Comparison of ENCODE assay signal across 8 cellular contexts in genomic region chr17:76527430-76528111, GRCh38. TPM values are rescaled to one million over a fixed set of nuclear protein-coding genes. Genes with fewer than 3 reads are reported as not detected.
DNase-seq lines count a peak whose midpoint lies in the region; ATAC-seq and TF ChIP-seq lines count a peak whose summit lies in the region.

No MANE protein-coding gene starts in this region.

- H4K20me1 ChIP-seq in HCT116 (ENCODE audit: insufficient read depth), result no peaks in the 10 kb centered on the region

- H3K27ac Mint-ChIP-seq in CD8-positive, alpha-beta T cell, result peak overlapping the region; percentile 94
- H3K27ac Mint-ChIP-seq in natural killer cell treated with Interleukin-12 subunit alpha and Interleukin-12 subunit beta and Interleukin-15 and Interleukin-18, amount 100 ng/mL, for 72 hours, result peak overlapping the region in 1 of 2 donors; percentile 59
- H3K27ac Mint-ChIP-seq in progenitor cell of endocrine pancreas, result no peak overlapping the region
- no peak overlapping the region for H3K27ac Mint-ChIP-seq in T-helper 2 cell treated with Interferon-gamma antibody and Interleukin-4, amounts not matched to agents 5 μg/mL and 100 μg/mL, for 36 hours

- intact Hi-C loops in CD8-positive, alpha-beta T cell (cut with DNase I, micrococcal nuclease), result loop anchor here (1.0 to 2.0 kb wide), 2 partner anchors 20 to 25 kb away; no protein-coding TSS in a partner anchor
- intact Hi-C loops in HCT116 (cut with micrococcal nuclease), result no loop called here

- no peaks in the 10 kb centered on the region for H3K27me3 Mint-ChIP-seq in CD8-positive, alpha-beta T cell (ENCODE audit: low read depth)
- no peaks in the 10 kb centered on the region for H3K27me3 Mint-ChIP-seq in natural killer cell treated with Interleukin-12 subunit alpha and Interleukin-12 subunit beta and Interleukin-15 and Interleukin-18, amount 100 ng/mL, for 72 hours
- H3K27me3 Mint-ChIP-seq in progenitor cell of endocrine pancreas, result peaks cover 24% of the 10 kb centered on the region
- peaks cover 9% of the 10 kb centered on the region for H3K27me3 Mint-ChIP-seq in T-helper 2 cell treated with Interferon-gamma antibody and Interleukin-4, amounts not matched to agents 5 μg/mL and 100 μg/mL, for 36 hours (ENCODE audit: low read depth)

- H3K9ac ChIP-seq in HCT116 (ENCODE audit: low read length), result no peak overlapping the region

- RAD21 ChIA-PET in HCT116 (lab: Charles Lee; ENCODE audit: low non-redundant PET in 1 of 2, low total read pairs in 2 of 2, uncharacterized antibody in 2 of 2, unreplicated experiment in 2 of 2), result interaction anchor here in 1 of 2 experiments (1.4 kb wide), 1 partner anchor 13 kb away, joined by 4 read pairs; the partner anchor contains the start of gene PRCD

- peak overlapping the region; percentile 75 for H3K4me3 Mint-ChIP-seq in CD8-positive, alpha-beta T cell
- peak overlapping the region; percentile 56 for H3K4me3 Mint-ChIP-seq in natural killer cell treated with Interleukin-12 subunit alpha and Interleukin-12 subunit beta and Interleukin-15 and Interleukin-18, amount 100 ng/mL, for 72 hours
- no peak overlapping the region for H3K4me3 Mint-ChIP-seq in progenitor cell of endocrine pancreas (ENCODE audit: low read depth)
- no peak overlapping the region for H3K4me3 Mint-ChIP-seq in T-helper 2 cell treated with Interferon-gamma antibody and Interleukin-4, amounts not matched to agents 5 μg/mL and 100 μg/mL, for 36 hours

- POLR2A ChIA-PET in CD8-positive, alpha-beta T cell (lab: Charles Lee), result interaction anchor here (1.2 kb wide), 3 partner anchors 13 to 29 kb away, joined by 3 to 4 read pairs (median 3); partner anchors contain the start of gene RHBDF2
- POLR2A ChIA-PET in HCT116 (lab: Charles Lee), result interaction anchor here (0.5 to 0.7 kb wide), 2 partner anchors 42 to 144 kb away, joined by 3 to 5 read pairs; no protein-coding TSS in a partner anchor

- TF ChIP-seq RAD21 in HCT116 (IDR thresholded peaks at IDR 0.05; ENCODE audit: low read depth), result no peak

- no peak for TF ChIP-seq CTCF in CD8-positive, alpha-beta T cell (IDR thresholded peaks at IDR 0.05)
- TF ChIP-seq CTCF in HCT116 (IDR thresholded peaks at IDR 0.05 in 2 of 3, conservative IDR thresholded peaks at IDR 0.05 in 1 of 3; ENCODE audit: borderline replicate concordance in 1 of 3, insufficient read depth in 1 of 3, low read depth in 2 of 3, low read length in 2 of 3) (peak in 1 of 3 experiments; percentile 11; a peak in 1 of 6 replicates), progenitor cell of endocrine pancreas (IDR thresholded peaks at IDR 0.05; ENCODE audit: unreplicated experiment) (no peak)

- ATAC-seq in CD8-positive, alpha-beta T cell, result peak; percentile 80
- ATAC-seq in HCT116 (no peak), GM19324 (IDR thresholded peaks at IDR 0.05; ENCODE audit: low FRiP score, unreplicated experiment) (no peak)
- peak; percentile 62 to 74 for ATAC-seq in natural killer cell treated with Interleukin-12 subunit alpha and Interleukin-12 subunit beta and Interleukin-15 and Interleukin-18, amount 100 ng/mL, for 72 hours

- H3K36me3 Mint-ChIP-seq in CD8-positive, alpha-beta T cell, result no peaks in the 10 kb centered on the region
- no peaks in the 10 kb centered on the region for H3K36me3 Mint-ChIP-seq in natural killer cell treated with Interleukin-12 subunit alpha and Interleukin-12 subunit beta and Interleukin-15 and Interleukin-18, amount 100 ng/mL, for 72 hours
- no peaks in the 10 kb centered on the region for H3K36me3 Mint-ChIP-seq in progenitor cell of endocrine pancreas (ENCODE audit: insufficient read depth)
- no peaks in the 10 kb centered on the region for H3K36me3 Mint-ChIP-seq in T-helper 2 cell treated with Interferon-gamma antibody and Interleukin-4, amounts not matched to agents 5 μg/mL and 100 μg/mL, for 36 hours (ENCODE audit: low read depth)

- peak in 6 of 7 experiments; percentile 40 to 80 (median 66) for DNase-seq in CD8-positive, alpha-beta T cell
- DNase-seq in HCT116 (ENCODE audit: low read depth, low spot score) (no peak), T-helper 22 cell (ENCODE audit: low read depth) (peak; percentile 14), progenitor cell of endocrine pancreas (ENCODE audit: low spot score, unreplicated experiment) (no peak)
- DNase-seq in effector CD4-positive, alpha-beta T cell, result peak; percentile 30
- no peak for DNase-seq in natural killer cell treated with Interleukin-12 subunit alpha and Interleukin-12 subunit beta and Interleukin-15 and Interleukin-18, amount 100 ng/mL, for 72 hours (ENCODE audit: low spot score)
- DNase-seq in T-helper 2 cell treated with Interferon-gamma antibody and Interleukin-4, amounts not matched to agents 5 μg/mL and 100 μg/mL, for 36 hours (ENCODE audit: low spot score), result no peak

- no peaks in the 10 kb centered on the region for H3K27me3 ChIP-seq in CD8-positive, alpha-beta T cell (ENCODE audit: insufficient read depth, low read length)
- H3K27me3 ChIP-seq in HCT116 (ENCODE audit: insufficient read depth, low read length), result no peaks in the 10 kb centered on the region

- no peaks in the 10 kb centered on the region for H3K9me3 ChIP-seq in CD8-positive, alpha-beta T cell (ENCODE audit: low read length)
- H3K9me3 ChIP-seq in HCT116 (ENCODE audit: control insufficient read depth in 1 of 2, insufficient read depth in 1 of 2, low read depth in 1 of 2, low read length in 2 of 2), result no peaks in the 10 kb centered on the region

- no peaks in the 10 kb centered on the region for H3K79me2 ChIP-seq in HCT116 (ENCODE audit: insufficient read depth, low read length)

- H3K36me3 ChIP-seq in CD8-positive, alpha-beta T cell (ENCODE audit: insufficient read depth, low read length), result no peaks in the 10 kb centered on the region
- H3K36me3 ChIP-seq in HCT116 (ENCODE audit: control insufficient read depth in 1 of 2, insufficient read depth in 2 of 2, low read length in 2 of 2), result no peaks in the 10 kb centered on the region

- CTCF ChIA-PET in CD8-positive, alpha-beta T cell (lab: Charles Lee), result interaction anchor here (0.7 to 3.4 kb wide), 12 partner anchors 9 to 154 kb away, joined by 3 to 19 read pairs (median 4); partner anchors contain the start of gene PRCD
- CTCF ChIA-PET in HCT116 (lab: Charles Lee), result interaction anchor here (1.1 to 2.8 kb wide), 4 partner anchors 13 to 154 kb away, joined by 5 to 10 read pairs (median 6); partner anchors contain the start of gene PRCD

- peak overlapping the region; percentile 62 for H3K27ac ChIP-seq in CD8-positive, alpha-beta T cell (ENCODE audit: low read depth, low read length)
- H3K27ac ChIP-seq in HCT116 (ENCODE audit: low read depth, low read length), result no peak overlapping the region

- H3K4me1 Mint-ChIP-seq in CD8-positive, alpha-beta T cell (ENCODE audit: low read depth), result peaks cover 46% of the 10 kb centered on the region
- H3K4me1 Mint-ChIP-seq in natural killer cell treated with Interleukin-12 subunit alpha and Interleukin-12 subunit beta and Interleukin-15 and Interleukin-18, amount 100 ng/mL, for 72 hours (ENCODE audit: low read depth in 2 of 2), result peaks cover 27 to 37% of the 10 kb centered on the region in 2 donors
- H3K4me1 Mint-ChIP-seq in progenitor cell of endocrine pancreas (ENCODE audit: low read depth), result peaks cover 16% of the 10 kb centered on the region
- H3K4me1 Mint-ChIP-seq in T-helper 2 cell treated with Interferon-gamma antibody and Interleukin-4, amounts not matched to agents 5 μg/mL and 100 μg/mL, for 36 hours (ENCODE audit: low read depth), result peaks cover 10% of the 10 kb centered on the region

- no peaks in the 10 kb centered on the region for H3K9me2 ChIP-seq in HCT116 (ENCODE audit: insufficient read depth)

- TF ChIP-seq POLR2A in HCT116 (IDR thresholded peaks at IDR 0.05; ENCODE audit: borderline replicate concordance, extremely low read depth, insufficient read depth, insufficient read length), result peak; percentile 62

- peak overlapping the region; percentile 60 for H3K4me3 ChIP-seq in CD8-positive, alpha-beta T cell (ENCODE audit: low read depth, low read length)
- H3K4me3 ChIP-seq in HCT116 (replicated peaks in 1 of 2; ENCODE audit: low read depth in 1 of 2, low read length in 2 of 2), result no peak overlapping the region

- no peak overlapping the region for H2AFZ ChIP-seq in HCT116 (ENCODE audit: low read depth, low read length, poor library complexity, severe bottlenecking)

- H3K9me3 Mint-ChIP-seq in CD8-positive, alpha-beta T cell, result no peaks in the 10 kb centered on the region
- H3K9me3 Mint-ChIP-seq in natural killer cell treated with Interleukin-12 subunit alpha and Interleukin-12 subunit beta and Interleukin-15 and Interleukin-18, amount 100 ng/mL, for 72 hours, result no peaks in the 10 kb centered on the region
- H3K9me3 Mint-ChIP-seq in progenitor cell of endocrine pancreas (ENCODE audit: low read depth), result no peaks in the 10 kb centered on the region
- H3K9me3 Mint-ChIP-seq in T-helper 2 cell treated with Interferon-gamma antibody and Interleukin-4, amounts not matched to agents 5 μg/mL and 100 μg/mL, for 36 hours, result no peaks in the 10 kb centered on the region

- no TSS peak for BruUV-seq in HCT116 (replicated peaks; lab: Mats Ljungman, UMichigan)

- peaks cover 56% of the 10 kb centered on the region for H3K4me1 ChIP-seq in CD8-positive, alpha-beta T cell (ENCODE audit: insufficient read depth, low read length)
- peaks cover 10 to 41% of the 10 kb centered on the region in 2 experiments; a peak in 3 of 4 replicates for H3K4me1 ChIP-seq in HCT116 (ENCODE audit: control insufficient read depth in 1 of 2, insufficient read depth in 2 of 2, low read length in 2 of 2)

- H3K4me2 ChIP-seq in HCT116 (ENCODE audit: low read length), result no peak overlapping the region

RNA-seq across cellular contexts. Expression of gene CYGB, which starts 9.9 kb away (rescaled TPM):
- under 1 TPM; 0.47 to 0.57 TPM for total RNA-seq in CD8-positive, alpha-beta T cell
- total RNA-seq in HCT116 (2021; ENCODE audit: unreplicated experiment) (0.66 TPM), progenitor cell of endocrine pancreas (0.46 and 1.0 TPM in 2 replicates)
- 0.22 and 0.36 TPM in 2 replicates for polyA plus RNA-seq in HCT116 (2012)
- 1 to 10 TPM; 1.0 to 2.9 TPM for total RNA-seq in natural killer cell treated with Interleukin-12 subunit alpha and Interleukin-12 subunit beta and Interleukin-15 and Interleukin-18, amount 100 ng/mL, for 72 hours

RNA-seq across cellular contexts. Expression of gene PRCD, which starts 12.3 kb away (rescaled TPM):
- not detected for total RNA-seq in CD8-positive, alpha-beta T cell
- not detected for total RNA-seq in HCT116 (2021; ENCODE audit: unreplicated experiment)
- 0.39 and 0.62 TPM in 2 replicates for polyA plus RNA-seq in HCT116 (2012)
- under 1 TPM in 1 of 2 donors, not detected in 1; 0.78 TPM for total RNA-seq in natural killer cell treated with Interleukin-12 subunit alpha and Interleukin-12 subunit beta and Interleukin-15 and Interleukin-18, amount 100 ng/mL, for 72 hours
- total RNA-seq in progenitor cell of endocrine pancreas, result 0.86 and 1.7 TPM in 2 replicates

RNA-seq across cellular contexts. Expression of gene RHBDF2, which starts 26.3 kb away (rescaled TPM):
- 10 to 100 TPM; 45.4 to 46.2 TPM for total RNA-seq in CD8-positive, alpha-beta T cell
- total RNA-seq in HCT116 (2021; ENCODE audit: unreplicated experiment) (61.1 TPM), progenitor cell of endocrine pancreas (11.8 and 12.1 TPM in 2 replicates)
- 34.4 and 40.6 TPM in 2 replicates for polyA plus RNA-seq in HCT116 (2012)
- total RNA-seq in natural killer cell treated with Interleukin-12 subunit alpha and Interleukin-12 subunit beta and Interleukin-15 and Interleukin-18, amount 100 ng/mL, for 72 hours, result 100 to 1,000 TPM; 156 to 234 TPM

RNA-seq across cellular contexts. Expression of gene ST6GALNAC2, which starts 58.1 kb away (rescaled TPM):
- total RNA-seq in CD8-positive, alpha-beta T cell, result 1 to 10 TPM in 1 of 2 experiments, under 1 TPM in 1; 0.50 to 1.7 TPM
- total RNA-seq in HCT116 (2021; ENCODE audit: unreplicated experiment) (14.7 TPM), progenitor cell of endocrine pancreas (0.62 and 1.2 TPM in 2 replicates)
- polyA plus RNA-seq in HCT116 (2012), result 11.4 and 13.8 TPM in 2 replicates
- total RNA-seq in natural killer cell treated with Interleukin-12 subunit alpha and Interleukin-12 subunit beta and Interleukin-15 and Interleukin-18, amount 100 ng/mL, for 72 hours, result under 1 TPM in 1 of 2 donors, not detected in 1; 0.62 TPM

Comparison
In these comparisons a context has a peak if more than half of its experiments do, and no peak if none do; other contexts are left out.
1. ATAC-seq: peak in CD8-positive, alpha-beta T cell (single experiment) and natural killer cell treated with Interleukin-12 subunit alpha and Interleukin-12 subunit beta and Interleukin-15 and Interleukin-18, amount 100 ng/mL, for 72 hours (2 of 2); none in HCT116 (single experiment) and GM19324 (single experiment).
2. DNase-seq: peak in CD8-positive, alpha-beta T cell (6 of 7), T-helper 22 cell (single experiment) and effector CD4-positive, alpha-beta T cell (single experiment); none in HCT116 (single experiment), natural killer cell treated with Interleukin-12 subunit alpha and Interleukin-12 subunit beta and Interleukin-15 and Interleukin-18, amount 100 ng/mL, for 72 hours (single experiment), progenitor cell of endocrine pancreas (single experiment) and T-helper 2 cell treated with Interferon-gamma antibody and Interleukin-4, amounts not matched to agents 5 μg/mL and 100 μg/mL, for 36 hours (single experiment).
3. H3K4me3 Mint-ChIP-seq: peak in CD8-positive, alpha-beta T cell (single experiment) and natural killer cell treated with Interleukin-12 subunit alpha and Interleukin-12 subunit beta and Interleukin-15 and Interleukin-18, amount 100 ng/mL, for 72 hours (single experiment); none in progenitor cell of endocrine pancreas (single experiment) and T-helper 2 cell treated with Interferon-gamma antibody and Interleukin-4, amounts not matched to agents 5 μg/mL and 100 μg/mL, for 36 hours (single experiment).